Comparison of ENCODE assay signal across 11 cellular contexts in genomic region chr11:324611-325517, GRCh38. TPM values are rescaled to one million over a fixed set of nuclear protein-coding genes. Genes with fewer than 3 reads are reported as not detected.
A peak's percentile ranks its signal among the peaks of the same experiment; 100 is the strongest.
DNase-seq lines count a peak whose midpoint lies in the region; ATAC-seq and TF ChIP-seq lines count a peak whose summit lies in the region.
"Not testable (repeated sequence)": the region's sequence is repeated elsewhere in the genome, so short reads cannot be mapped to it uniquely, and the experiment has no call there.
"Had no signal": no experiment of that assay in that cellular context is flagged by ENCODE, and none has a peak within 500 bp of the region (broad histone marks: within the 10 kb centered on the region; RNA-seq: fewer than 3 reads in every experiment).

No MANE protein-coding gene starts in this region.

- not testable (repeated sequence) for H3K27me3 Mint-ChIP-seq in activated T-helper 2 cell treated with anti-CD3 and anti-CD28 coated beads, Interferon-gamma antibody, Interleukin-2, Interleukin-4, amounts not matched to agents 10 μg/mL and 5 μg/mL and 100 μg/mL, durations not matched to agents 14 hours and 24 hours and 36 hours (ENCODE audit: low read depth)

- not testable (repeated sequence) for H3K9me3 ChIP-seq in A673 (ENCODE audit: low read depth, low read length, poor library complexity, severe bottlenecking); heart left ventricle; prostate gland; suprapubic skin

- BruUV-seq in A673 (replicated peaks; lab: Mats Ljungman, UMichigan): not testable (repeated sequence)

- not testable (repeated sequence) for H3K9me3 Mint-ChIP-seq in activated T-helper 2 cell treated with anti-CD3 and anti-CD28 coated beads, Interferon-gamma antibody, Interleukin-2, Interleukin-4, amounts not matched to agents 10 μg/mL and 5 μg/mL and 100 μg/mL, durations not matched to agents 14 hours and 24 hours and 36 hours

- peak overlapping the region; percentile 25 for H3K27ac ChIP-seq in A673 (ENCODE audit: low read depth, low read length, poor library complexity, severe bottlenecking)
- peak overlapping the region; percentile 89 to 99 (median 94) for H3K27ac ChIP-seq in heart left ventricle
- H3K27ac ChIP-seq in prostate gland: peak overlapping the region; percentile 65 to 78
- peak overlapping the region; percentile 90 for H3K27ac ChIP-seq in suprapubic skin

- 47 to 63% (median 53%) methylated on average over 26 to 30 of the region's 34 CpGs for WGBS in heart left ventricle, 4 donors
- WGBS in prostate gland: 47% methylated on average over 28 of the region's 34 CpGs
- 61% methylated on average over 27 of the region's 34 CpGs for WGBS in suprapubic skin

- H3K27me3 ChIP-seq in A673 (replicated peaks; ENCODE audit: insufficient read depth, low read depth, low read length, poor library complexity); heart left ventricle; prostate gland (replicated peaks; ENCODE audit: insufficient read depth); suprapubic skin: not testable (repeated sequence)

- H3K36me3 Mint-ChIP-seq in activated T-helper 2 cell treated with anti-CD3 and anti-CD28 coated beads, Interferon-gamma antibody, Interleukin-2, Interleukin-4, amounts not matched to agents 10 μg/mL and 5 μg/mL and 100 μg/mL, durations not matched to agents 14 hours and 24 hours and 36 hours (ENCODE audit: low read depth): peaks cover 15% of the 10 kb centered on the region

- ATAC-seq in heart left ventricle: not testable (repeated sequence)

- TF ChIP-seq POLR2A in heart left ventricle (IDR thresholded peaks at IDR 0.05); prostate gland (IDR thresholded peaks at IDR 0.05); suprapubic skin (IDR thresholded peaks at IDR 0.05): not testable (repeated sequence)

- intact Hi-C loops in A673 (cut with micrococcal nuclease; ENCODE audit: unreplicated experiment); activated T-helper 2 cell treated with anti-CD3 and anti-CD28 coated beads, Interferon-gamma antibody, Interleukin-2, Interleukin-4, amounts not matched to agents 10 μg/mL and 5 μg/mL and 100 μg/mL, durations not matched to agents 14 hours and 24 hours and 36 hours (cut with micrococcal nuclease); prostate gland (cut with DNase I): not testable (repeated sequence)
- intact Hi-C loops in heart left ventricle (cut with DNase I): loop anchor here in 1 of 10 donors (2.0 kb wide), 1 partner anchor 30 kb away; no protein-coding TSS in a partner anchor

- not testable (repeated sequence) for TF ChIP-seq EP300 in suprapubic skin (IDR thresholded peaks at IDR 0.05)

- not testable (repeated sequence) for H3K4me1 ChIP-seq in A673 (ENCODE audit: insufficient read depth, low read length, poor library complexity, severe bottlenecking); prostate gland (replicated peaks)
- H3K4me1 ChIP-seq in heart left ventricle: peaks cover 3 to 61% (median 34%) of the 10 kb centered on the region in 12 donors
- H3K4me1 ChIP-seq in suprapubic skin: peaks cover 40% of the 10 kb centered on the region

- not testable (repeated sequence) for TF ChIP-seq CTCF in A673 (conservative IDR thresholded peaks at IDR 0.05; ENCODE audit: low read depth, low read length); choroid plexus epithelial cell (conservative IDR thresholded peaks at IDR 0.05; ENCODE audit: low read depth, low read length); heart left ventricle (IDR thresholded peaks at IDR 0.05); prostate gland (IDR thresholded peaks at IDR 0.05); suprapubic skin (IDR thresholded peaks at IDR 0.05)

- H3K36me3 ChIP-seq in A673 (ENCODE audit: insufficient read depth, low read length, poor library complexity, severe bottlenecking); heart left ventricle; prostate gland; suprapubic skin: not testable (repeated sequence)

- H3K4me1 Mint-ChIP-seq in activated T-helper 2 cell treated with anti-CD3 and anti-CD28 coated beads, Interferon-gamma antibody, Interleukin-2, Interleukin-4, amounts not matched to agents 10 μg/mL and 5 μg/mL and 100 μg/mL, durations not matched to agents 14 hours and 24 hours and 36 hours (ENCODE audit: low read depth): peaks cover 56% of the 10 kb centered on the region

- CTCF ChIA-PET in A673 (lab: Charles Lee): not testable (repeated sequence)

- H3K27ac Mint-ChIP-seq in activated T-helper 2 cell treated with anti-CD3 and anti-CD28 coated beads, Interferon-gamma antibody, Interleukin-2, Interleukin-4, amounts not matched to agents 10 μg/mL and 5 μg/mL and 100 μg/mL, durations not matched to agents 14 hours and 24 hours and 36 hours: peak overlapping the region; percentile 62

- POLR2A ChIA-PET in A673 (lab: Charles Lee; ENCODE audit: low non-redundant PET): not testable (repeated sequence)

- H3K4me3 ChIP-seq in A673 (ENCODE audit: low read depth, low read length, poor library complexity, severe bottlenecking); choroid plexus epithelial cell (ENCODE audit: low read depth, low read length); prostate gland: not testable (repeated sequence)
- H3K4me3 ChIP-seq in heart left ventricle (peak overlapping the region in 6 of 12 donors; percentile 8 to 42 (median 25)), suprapubic skin (peak overlapping the region; percentile 1)

- DNase-seq in A673 (ENCODE audit: low spot score); activated T-helper 2 cell treated with anti-CD3 and anti-CD28 coated beads, Interferon-gamma antibody, Interleukin-2, Interleukin-4, amounts not matched to agents 10 μg/mL and 5 μg/mL and 100 μg/mL, durations not matched to agents 14 hours and 24 hours and 36 hours (ENCODE audit: low spot score); prostate gland (ENCODE audit: low spot score); suprapubic skin (ENCODE audit: low spot score in 2 of 2): not testable (repeated sequence)
- DNase-seq in MV-4-11 (lab: John Stamatoyannopoulos, UW): peak; percentile 13
- DNase-seq in choroid plexus epithelial cell (ENCODE audit: low read depth): peak; percentile 30
- peak in 3 of 5 donors; percentile 48 to 72 (median 59) for DNase-seq in heart left ventricle
- DNase-seq in mesenteric fat pad (ENCODE audit: low spot score): peak; percentile 51

- not testable (repeated sequence) for H3K4me3 Mint-ChIP-seq in activated T-helper 2 cell treated with anti-CD3 and anti-CD28 coated beads, Interferon-gamma antibody, Interleukin-2, Interleukin-4, amounts not matched to agents 10 μg/mL and 5 μg/mL and 100 μg/mL, durations not matched to agents 14 hours and 24 hours and 36 hours (ENCODE audit: low read depth)

RNA-seq across cellular contexts. Expression of gene IFITM3, which starts 4.2 kb away (rescaled TPM):
- total RNA-seq in A673 (2021) (87.6 and 99.8 TPM in 2 replicates), heart left ventricle (100 to 1,000 TPM; 144 to 781 (median 214) TPM), mesenteric fat pad (964 TPM), prostate gland (100 to 1,000 TPM; 123 to 477 TPM), suprapubic skin (100 to 1,000 TPM in 2 of 4 donors, 10 to 100 TPM in 2; 69.6 to 160 (median 110) TPM)
- total RNA-seq in activated T-helper 2 cell treated with anti-CD3 and anti-CD28 coated beads, Interferon-gamma antibody, Interleukin-2, Interleukin-4, amounts not matched to agents 10 μg/mL and 5 μg/mL and 100 μg/mL, durations not matched to agents 14 hours and 24 hours and 36 hours: 3.5 and 3.7 TPM in 2 replicates
- polyA plus RNA-seq in heart left ventricle: 100 to 1,000 TPM; 501 to 873 TPM

RNA-seq across cellular contexts. Expression of gene IFITM1, which starts 11.0 kb away (rescaled TPM):
- 24.4 and 34.1 TPM in 2 replicates for total RNA-seq in A673 (2021)
- 256 and 260 TPM in 2 replicates for total RNA-seq in activated T-helper 2 cell treated with anti-CD3 and anti-CD28 coated beads, Interferon-gamma antibody, Interleukin-2, Interleukin-4, amounts not matched to agents 10 μg/mL and 5 μg/mL and 100 μg/mL, durations not matched to agents 14 hours and 24 hours and 36 hours
- total RNA-seq in heart left ventricle: 100 to 1,000 TPM in 6 of 9 donors, 10 to 100 TPM in 3; 61.3 to 277 (median 127) TPM
- polyA plus RNA-seq in heart left ventricle: 100 to 1,000 TPM; 158 to 278 TPM
- 232 TPM for total RNA-seq in mesenteric fat pad
- total RNA-seq in prostate gland: 100 to 1,000 TPM in 1 of 2 donors, 10 to 100 TPM in 1; 73.9 to 182 TPM
- 100 to 1,000 TPM in 1 of 4 donors, 10 to 100 TPM in 3; 50.7 to 128 (median 67.6) TPM for total RNA-seq in suprapubic skin

RNA-seq across cellular contexts. Expression of gene IFITM2, which starts 17.2 kb away (rescaled TPM):
- total RNA-seq in A673 (2021) (23.3 and 25.5 TPM in 2 replicates), heart left ventricle (100 to 1,000 TPM; 116 to 412 (median 149) TPM), mesenteric fat pad (657 TPM), prostate gland (100 to 1,000 TPM in 1 of 2 donors, 10 to 100 TPM in 1; 96.6 to 149 TPM), suprapubic skin (10 to 100 TPM; 25.6 to 84.1 (median 45.1) TPM)
- total RNA-seq in activated T-helper 2 cell treated with anti-CD3 and anti-CD28 coated beads, Interferon-gamma antibody, Interleukin-2, Interleukin-4, amounts not matched to agents 10 μg/mL and 5 μg/mL and 100 μg/mL, durations not matched to agents 14 hours and 24 hours and 36 hours: 680 and 689 TPM in 2 replicates
- 100 to 1,000 TPM; 270 to 501 TPM for polyA plus RNA-seq in heart left ventricle

RNA-seq across cellular contexts. Expression of gene IFITM5, which starts 25.5 kb away (rescaled TPM):
- total RNA-seq in A673 (2021) (not detected in 2 replicates), heart left ventricle (not detected), mesenteric fat pad (not detected), prostate gland (not detected), suprapubic skin (not detected)
- total RNA-seq in activated T-helper 2 cell treated with anti-CD3 and anti-CD28 coated beads, Interferon-gamma antibody, Interleukin-2, Interleukin-4, amounts not matched to agents 10 μg/mL and 5 μg/mL and 100 μg/mL, durations not matched to agents 14 hours and 24 hours and 36 hours: not detected in 2 replicates
- not detected for polyA plus RNA-seq in heart left ventricle
- total RNA-seq: left colon, omental fat pad, PC-3 had no signal

RNA-seq across cellular contexts. Expression of gene PGGHG, which starts 35.9 kb away (rescaled TPM):
- total RNA-seq in A673 (2021) (5.4 and 8.6 TPM in 2 replicates), heart left ventricle (10 to 100 TPM in 2 of 9 donors, 1 to 10 TPM in 7; 4.5 to 11.1 (median 6.2) TPM), mesenteric fat pad (25.2 TPM), prostate gland (10 to 100 TPM; 18.4 to 63.1 TPM), suprapubic skin (10 to 100 TPM in 2 of 4 donors, 1 to 10 TPM in 2; 3.5 to 22.0 (median 8.1) TPM)
- 62.0 and 62.8 TPM in 2 replicates for total RNA-seq in activated T-helper 2 cell treated with anti-CD3 and anti-CD28 coated beads, Interferon-gamma antibody, Interleukin-2, Interleukin-4, amounts not matched to agents 10 μg/mL and 5 μg/mL and 100 μg/mL, durations not matched to agents 14 hours and 24 hours and 36 hours
- 10 to 100 TPM in 1 of 2 donors, 1 to 10 TPM in 1; 9.4 to 15.7 TPM for polyA plus RNA-seq in heart left ventricle

Comparison
In these comparisons a context has a peak if more than half of its experiments do, and no peak if none do; other contexts are left out.
1. H3K27ac ChIP-seq: peak in every context shown above with its lines; median percentile 94 in heart left ventricle; 90 in suprapubic skin; 72 in prostate gland; 25 in A673.
2. RNA of gene IFITM3, which starts 4.2 kb away (total RNA-seq): 964 TPM in mesenteric fat pad (single experiment), 123 to 477 TPM in prostate gland, 144 to 781 TPM in heart left ventricle, 69.6 to 160 TPM in suprapubic skin and 87.6 to 99.8 TPM in A673; 3.5 to 3.7 TPM in activated T-helper 2 cell treated with anti-CD3 and anti-CD28 coated beads, Interferon-gamma antibody, Interleukin-2, Interleukin-4, amounts not matched to agents 10 μg/mL and 5 μg/mL and 100 μg/mL, durations not matched to agents 14 hours and 24 hours and 36 hours; every median in the first group is over 10 times any median in the second.